7 cellular contexts compared by ENCODE assay signal in genomic region chr22:46769191-46769675, GRCh38.
DNase-seq lines count a peak whose midpoint lies in the region; FAIRE-seq and TF ChIP-seq lines count a peak whose summit lies in the region.

No MANE protein-coding gene starts in this region.

- no peaks in the 10 kb centered on the region for H3K27me3 ChIP-seq in brain microvascular endothelial cell (replicated peaks)

- H3K36me3 ChIP-seq in brain microvascular endothelial cell (replicated peaks): no peaks in the 10 kb centered on the region

- in situ Hi-C loops in brain microvascular endothelial cell (cut with HindIII; ENCODE audit: low pct_ligation_motif_present, low sequenced_read_pairs): no loop called here

- no peak for TF ChIP-seq CTCF in brain microvascular endothelial cell (IDR thresholded peaks at IDR 0.05; ENCODE audit: low read depth, low read length, missing control alignments)

- DNase-seq in GM19239 (ENCODE audit: insufficient read length, low spot score) (no peak), NCI-H69 (lab: John Stamatoyannopoulos, UW) (peak; percentile 69), globus pallidus (ENCODE audit: low spot score) (peak; percentile 53), NOMO-1 treated with DMSO at 0.1 percent for 48 hours (lab: John Stamatoyannopoulos, UW; ENCODE audit: unreplicated experiment) (no peak), NCI-H1436 treated with DMSO at 0.1 percent for 48 hours (lab: John Stamatoyannopoulos, UW) (no peak), brain microvascular endothelial cell (no peak)

- H3K4me3 ChIP-seq in skin epidermis (no peak overlapping the region), brain microvascular endothelial cell (ENCODE audit: low read depth, low read length) (no peak overlapping the region)

- peak; percentile 49 for FAIRE-seq in GM19239 (lab: Jason Lieb, UNC)

- H3K27ac ChIP-seq in skin epidermis (peak overlapping the region in 16 of 21 experiments; percentile 27 to 82 (median 64)), brain microvascular endothelial cell (no peak overlapping the region)

Comparison
In these comparisons a context has a peak if more than half of its experiments do, and no peak if none do; other contexts are left out.
1. DNase-seq: peak in NCI-H69 (single experiment) and globus pallidus (single experiment); none in GM19239 (single experiment), NOMO-1 treated with DMSO at 0.1 percent for 48 hours (single experiment), NCI-H1436 treated with DMSO at 0.1 percent for 48 hours (single experiment) and brain microvascular endothelial cell (single experiment).